8 cellular contexts compared by ENCODE assay signal in genomic region chr18:3453540-3454364, GRCh38. TPM values are rescaled to one million over a fixed set of nuclear protein-coding genes. Genes with fewer than 3 reads are reported as not detected.
A peak's percentile ranks its signal among the peaks of the same experiment; 100 is the strongest.
DNase-seq lines count a peak whose midpoint lies in the region; ATAC-seq and TF ChIP-seq lines count a peak whose summit lies in the region.

No MANE protein-coding gene starts in this region.

- H3K36me3 ChIP-seq in brain microvascular endothelial cell (replicated peaks) = peaks cover 22% of the 10 kb centered on the region

- H3K27me3 ChIP-seq in brain microvascular endothelial cell (replicated peaks) = no peaks in the 10 kb centered on the region

- ATAC-seq in GM18868 (IDR thresholded peaks at IDR 0.05; ENCODE audit: unreplicated experiment) (peak; percentile 28), omental fat pad (ENCODE audit: low FRiP score) (no peak)

- in situ Hi-C loops in brain microvascular endothelial cell (cut with HindIII; ENCODE audit: low pct_ligation_motif_present, low sequenced_read_pairs) = no loop called here

- TF ChIP-seq CTCF in brain microvascular endothelial cell (IDR thresholded peaks at IDR 0.05; ENCODE audit: low read depth, low read length, missing control alignments) = no peak
- TF ChIP-seq CTCF in omental fat pad (IDR thresholded peaks at IDR 0.05) = no peak

- peak overlapping the region; percentile 93 for H3K4me3 ChIP-seq in brain microvascular endothelial cell (ENCODE audit: low read depth, low read length)

- peak overlapping the region; percentile 99 for H3K27ac ChIP-seq in brain microvascular endothelial cell

- DNase-seq in A172 (ENCODE audit: low spot score) (peak; percentile 78), RPMI7951 (ENCODE audit: low read depth) (peak; percentile 93), brain microvascular endothelial cell (peak; percentile 89), islet precursor cell (peak; percentile 70), smooth muscle cell of the brain vasculature (ENCODE audit: low read depth, low spot score) (peak; percentile 71), COLO829 (ENCODE audit: low spot score) (no peak), omental fat pad (ENCODE audit: low spot score) (no peak)

RNA-seq across cellular contexts. Expression of gene TGIF1, which starts 3.8 kb away (rescaled TPM):
- total RNA-seq in A172 (2014; rRNA removed; shearing (Covaris generic)) = 101 and 103 TPM in 2 replicates
- 90.4 and 91.7 TPM in 2 replicates for total RNA-seq in RPMI7951 (2014; rRNA removed; shearing (Covaris generic))
- 100 to 1,000 TPM in 1 of 4 donors, 10 to 100 TPM in 3; 64.5 to 123 (median 88.7) TPM for total RNA-seq in omental fat pad

Comparison
In these comparisons a context has a peak if more than half of its experiments do, and no peak if none do; other contexts are left out.
1. DNase-seq: peak in A172 (single experiment), RPMI7951 (single experiment), brain microvascular endothelial cell (single experiment), islet precursor cell (single experiment) and smooth muscle cell of the brain vasculature (single experiment); none in COLO829 (single experiment) and omental fat pad (single experiment).